8 cellular contexts compared by ENCODE assay signal in genomic region chr3:182979103-182979697, GRCh38. TPM values are rescaled to one million over a fixed set of nuclear protein-coding genes. Genes with fewer than 3 reads are reported as not detected.
DNase-seq lines count a peak whose midpoint lies in the region; ATAC-seq and TF ChIP-seq lines count a peak whose summit lies in the region.

No MANE protein-coding gene starts in this region.

- peak overlapping the region; percentile 85 for H3K4me3 ChIP-seq in BLaER1
- H3K4me3 ChIP-seq in thoracic aorta: peak overlapping the region; percentile 96

- no peak for TF ChIP-seq CTCF in thoracic aorta (IDR thresholded peaks at IDR 0.05)

- ATAC-seq in thoracic aorta (ENCODE audit: insufficient number of reproducible peaks, low FRiP score, low read depth) (no peak), HG02798 (IDR thresholded peaks at IDR 0.05; ENCODE audit: poor library complexity, unreplicated experiment) (no peak)

- no peaks in the 10 kb centered on the region for H3K9me3 Mint-ChIP-seq in activated naive CD8-positive, alpha-beta T cell (ENCODE audit: low read depth)

- H3K27ac ChIP-seq in BLaER1 (peak overlapping the region; percentile 90), thoracic aorta (no peak overlapping the region)

- peak overlapping the region; percentile 92 for H3K9ac ChIP-seq in BLaER1

- H3K4me1 ChIP-seq in BLaER1: peaks cover 43% of the 10 kb centered on the region
- peaks cover 12 to 20% of the 10 kb centered on the region in 2 donors for H3K4me1 ChIP-seq in thoracic aorta (ENCODE audit: control insufficient read depth in 1 of 2, low read depth in 2 of 2)

- peak overlapping the region; percentile 91 for H3K4me3 Mint-ChIP-seq in activated naive CD8-positive, alpha-beta T cell

- peak overlapping the region; percentile 87 for H3K27ac Mint-ChIP-seq in activated naive CD8-positive, alpha-beta T cell

- H3K36me3 Mint-ChIP-seq in activated naive CD8-positive, alpha-beta T cell: no peaks in the 10 kb centered on the region

- DNase-seq in HT-29 (ENCODE audit: low spot score) (peak; percentile 47), kidney tubule cell (ENCODE audit: low spot score) (peak; percentile 12), thoracic aorta (ENCODE audit: low spot score) (no peak), SKM-1 (lab: John Stamatoyannopoulos, UW; ENCODE audit: unreplicated experiment) (no peak), NK-92 (lab: John Stamatoyannopoulos, UW; ENCODE audit: unreplicated experiment) (no peak)

- H4K20me1 ChIP-seq in BLaER1: peaks cover 55% of the 10 kb centered on the region

- peak overlapping the region; percentile 92 for H3K4me2 ChIP-seq in BLaER1

- H3K27me3 ChIP-seq in BLaER1 (no peaks in the 10 kb centered on the region), thoracic aorta (replicated peaks; ENCODE audit: insufficient read depth) (no peaks in the 10 kb centered on the region)

- H3K9me3 ChIP-seq in BLaER1 (no peaks in the 10 kb centered on the region), thoracic aorta (no peaks in the 10 kb centered on the region)

- no peaks in the 10 kb centered on the region for H3K27me3 Mint-ChIP-seq in activated naive CD8-positive, alpha-beta T cell

- no peaks in the 10 kb centered on the region for H3K36me3 ChIP-seq in BLaER1
- H3K36me3 ChIP-seq in thoracic aorta: no peaks in the 10 kb centered on the region

- peaks cover 35% of the 10 kb centered on the region for H3K4me1 Mint-ChIP-seq in activated naive CD8-positive, alpha-beta T cell (ENCODE audit: low read depth)

RNA-seq across cellular contexts. Expression of gene DCUN1D1, which starts 1.1 kb away (rescaled TPM):
- total RNA-seq in HT-29 (2014; rRNA removed; shearing (Covaris generic)): 8.3 and 13.4 TPM in 2 replicates
- 10 to 100 TPM; 13.4 to 26.6 TPM for total RNA-seq in thoracic aorta

Comparison
In these comparisons a context has a peak if more than half of its experiments do, and no peak if none do; other contexts are left out.
1. DNase-seq: peak in HT-29 (single experiment) and kidney tubule cell (single experiment); none in thoracic aorta (single experiment), SKM-1 (single experiment) and NK-92 (single experiment).